ENCODE assay signal across 27 cellular contexts in the genomic region with DNA sequence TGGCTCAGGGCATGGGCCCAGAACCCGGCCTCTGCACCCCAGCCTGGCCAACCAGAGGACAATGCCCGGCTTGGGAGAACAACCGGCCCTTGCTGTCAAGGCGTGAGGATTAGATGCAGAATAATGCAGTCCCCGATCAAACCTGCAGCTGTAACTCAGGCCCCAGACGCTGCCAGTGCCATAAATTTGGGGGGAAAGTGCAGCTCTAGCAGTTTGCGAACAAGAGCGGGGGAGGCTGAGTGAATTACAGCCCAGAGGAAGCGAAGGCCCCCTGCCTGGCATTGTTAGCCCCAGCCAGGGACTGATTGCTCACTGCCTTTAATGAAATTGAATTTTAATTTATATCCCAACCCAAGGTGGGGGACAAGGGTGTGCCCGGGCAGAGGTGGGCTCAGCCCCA.
"Had no signal": no experiment of that assay in that cellular context is flagged by ENCODE, and none has a peak within 500 bp of the region (broad histone marks: within the 10 kb centered on the region; RNA-seq: fewer than 3 reads in every experiment).

No MANE protein-coding gene starts in this region.

- H3K9me3 ChIP-seq: body of pancreas, esophagus squamous epithelium, right atrium auricular region, vagina had no signal

- H3K27ac ChIP-seq: body of pancreas, epithelial cell of prostate, esophagus squamous epithelium, right atrium auricular region, vagina had no signal

- H3K4me1 ChIP-seq: right atrium auricular region had no signal

- H3K36me3 Mint-ChIP-seq: activated naive CD4-positive, alpha-beta T cell treated with anti-CD3 and anti-CD28 coated beads, Interleukin-2, amount 50 U/mL, for 72 hours; stimulated activated memory B cell treated with anti-CD40 and anti-IgM and Interleukin-4, amounts not matched to agents 10 μg/mL and 1 μg/mL and 100 μg/mL, for 72 hours; type B pancreatic cell had no signal

- H3K4me2 ChIP-seq: smooth muscle cell had no signal

- H3K36me3 ChIP-seq: esophagus squamous epithelium, right atrium auricular region, vagina had no signal

- H3K4me3 ChIP-seq: body of pancreas, esophagus squamous epithelium, right atrium auricular region, smooth muscle cell, vagina had no signal

- H3K27me3 ChIP-seq: body of pancreas, right atrium auricular region, vagina had no signal

- DNase-seq: activated CD4-positive, alpha-beta T cell treated with anti-CD3 and anti-CD28 coated beads for 1 hour; activated CD4-positive, alpha-beta T cell treated with anti-CD3 and anti-CD28 coated beads, Interleukin-2, amount 10 ng/mL, durations not matched to agents 7 days and 5 days; activated CD8-positive, alpha-beta T cell treated with anti-CD3 and anti-CD28 coated beads for 36 hours; activated T-cell treated with anti-CD3 and anti-CD28 coated beads, Interleukin-2, amount 50 U/mL, for 4 hours; anterior cingulate cortex; body of pancreas; effector CD8-positive, alpha-beta T cell; esophagus squamous epithelium; foreskin melanocyte; left ventricle myocardium superior; occipital lobe; stimulated activated CD4-positive, alpha-beta T cell treated with anti-CD3 and anti-CD28 coated beads, Interleukin-1b, Interleukin-23, amount 100 ng/mL, for 48 hours; stimulated activated CD4-positive, alpha-beta T cell treated with anti-CD3 and anti-CD28 coated beads, Interleukin-4, amount 100 ng/mL, for 4 hours; stimulated activated CD8-positive, alpha-beta memory T cell treated with anti-CD3 and anti-CD28 coated beads, Interleukin-4, amount 100 ng/mL, for 48 hours; stimulated activated naive CD8-positive, alpha-beta T cell treated with anti-CD3 and anti-CD28 coated beads, Interleukin-15, amount 100 ng/mL, for 72 hours; substantia nigra had no signal

- H3K27ac Mint-ChIP-seq: activated CD4-positive, alpha-beta T cell treated with anti-CD3 and anti-CD28 coated beads, Interleukin-2, amount 10 ng/mL, durations not matched to agents 7 days and 5 days; activated CD8-positive, alpha-beta T cell treated with anti-CD3 and anti-CD28 coated beads for 36 hours; activated T-helper 17 cell treated with anti-CD3 and anti-CD28 coated beads, Interleukin-2, amount 50 U/mL, for 72 hours; stimulated activated memory B cell treated with anti-CD40 and anti-IgM and Interleukin-4, amounts not matched to agents 10 μg/mL and 1 μg/mL and 100 μg/mL, for 72 hours; type B pancreatic cell had no signal

- ATAC-seq: activated CD8-positive, alpha-beta T cell treated with anti-CD3 and anti-CD28 coated beads for 36 hours; activated naive CD4-positive, alpha-beta T cell treated with anti-CD3 and anti-CD28 coated beads, Interleukin-2, amount 50 U/mL, for 72 hours; activated T-cell treated with anti-CD3 and anti-CD28 coated beads, Interleukin-2, amount 50 U/mL, for 4 hours; activated T-helper 17 cell treated with anti-CD3 and anti-CD28 coated beads, Interleukin-2, amount 50 U/mL, for 72 hours; body of pancreas; left ventricle myocardium superior; stimulated activated memory B cell treated with anti-CD40 and anti-IgM and Interleukin-4, amounts not matched to agents 10 μg/mL and 1 μg/mL and 100 μg/mL, for 72 hours; stimulated activated naive CD8-positive, alpha-beta T cell treated with anti-CD3 and anti-CD28 coated beads, Interleukin-15, amount 100 ng/mL, for 72 hours had no signal

- H3K9me3 Mint-ChIP-seq: activated CD4-positive, alpha-beta T cell treated with anti-CD3 and anti-CD28 coated beads, Interleukin-2, amount 10 ng/mL, durations not matched to agents 7 days and 5 days; activated T-cell treated with anti-CD3 and anti-CD28 coated beads, Interleukin-2, amount 50 U/mL, for 4 hours; activated T-helper 17 cell treated with anti-CD3 and anti-CD28 coated beads, Interleukin-2, amount 50 U/mL, for 72 hours; stimulated activated memory B cell treated with anti-CD40 and anti-IgM and Interleukin-4, amounts not matched to agents 10 μg/mL and 1 μg/mL and 100 μg/mL, for 72 hours; stimulated activated naive CD8-positive, alpha-beta T cell treated with anti-CD3 and anti-CD28 coated beads, Interleukin-15, amount 100 ng/mL, for 72 hours; type B pancreatic cell had no signal

- H3K27me3 Mint-ChIP-seq: activated CD4-positive, alpha-beta T cell treated with anti-CD3 and anti-CD28 coated beads, Interleukin-2, amount 10 ng/mL, durations not matched to agents 7 days and 5 days; activated CD8-positive, alpha-beta T cell treated with anti-CD3 and anti-CD28 coated beads for 36 hours; activated T-helper 17 cell treated with anti-CD3 and anti-CD28 coated beads, Interleukin-2, amount 50 U/mL, for 72 hours; stimulated activated memory B cell treated with anti-CD40 and anti-IgM and Interleukin-4, amounts not matched to agents 10 μg/mL and 1 μg/mL and 100 μg/mL, for 72 hours; stimulated activated naive CD8-positive, alpha-beta T cell treated with anti-CD3 and anti-CD28 coated beads, Interleukin-15, amount 100 ng/mL, for 72 hours; type B pancreatic cell had no signal

- H3K4me3 Mint-ChIP-seq: activated CD4-positive, alpha-beta T cell treated with anti-CD3 and anti-CD28 coated beads, Interleukin-2, amount 10 ng/mL, durations not matched to agents 7 days and 5 days; activated CD8-positive, alpha-beta T cell treated with anti-CD3 and anti-CD28 coated beads for 36 hours; activated T-cell treated with anti-CD3 and anti-CD28 coated beads, Interleukin-2, amount 50 U/mL, for 4 hours; activated T-helper 17 cell treated with anti-CD3 and anti-CD28 coated beads, Interleukin-2, amount 50 U/mL, for 72 hours; stimulated activated memory B cell treated with anti-CD40 and anti-IgM and Interleukin-4, amounts not matched to agents 10 μg/mL and 1 μg/mL and 100 μg/mL, for 72 hours; stimulated activated naive CD8-positive, alpha-beta T cell treated with anti-CD3 and anti-CD28 coated beads, Interleukin-15, amount 100 ng/mL, for 72 hours; type B pancreatic cell had no signal

- FAIRE-seq: colon, endometrium, islet of Langerhans had no signal
